ENCODE assay signal across 1 cellular context in the genomic region with DNA sequence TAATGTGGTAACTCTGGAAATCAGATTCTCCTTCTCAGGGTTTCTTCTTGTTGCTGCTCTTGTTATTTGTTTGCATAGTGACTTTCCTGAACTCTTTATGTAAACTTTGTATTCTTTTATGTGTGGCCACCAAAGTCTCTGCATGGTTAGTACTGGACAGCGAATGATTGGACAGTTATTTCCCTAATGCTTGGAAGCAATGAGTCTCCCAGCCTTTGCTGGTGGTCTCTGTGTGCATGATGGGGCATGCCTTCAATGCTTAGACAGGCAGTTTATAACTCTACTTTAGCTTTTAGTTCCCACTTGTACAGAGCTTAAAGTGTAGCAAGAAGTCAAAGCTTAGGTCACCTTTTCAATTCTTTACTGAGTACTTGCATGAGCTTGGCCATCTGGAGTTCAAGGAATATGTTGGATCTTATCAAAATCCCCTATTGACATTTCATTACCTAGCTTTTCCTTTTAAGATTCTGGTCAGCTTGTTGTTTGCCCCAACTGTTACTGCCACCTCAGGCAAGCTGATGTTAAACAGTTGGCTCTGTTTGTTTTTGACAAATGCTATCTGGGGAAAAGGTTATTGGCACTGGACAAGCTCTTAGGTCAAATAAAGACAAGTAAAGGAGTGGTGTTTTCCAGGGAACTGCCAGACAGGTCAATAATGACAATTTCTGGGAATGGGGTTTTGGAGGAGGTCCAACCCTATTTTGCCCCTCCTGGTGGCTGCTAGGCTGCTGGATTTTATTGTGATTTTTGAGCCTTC.
TF ChIP-seq lines count a peak whose summit lies in the region.

No MANE protein-coding gene starts in this region.

TF ChIP-seq in HepG2, 621 proteins besides CTCF, POLR2A, EP300 and RAD21 (continued from another document and continues in another):
- no peak for TF ChIP-seq ELF3 (CRISPR knock-in tag; IDR thresholded peaks at IDR 0.05)
- no peak for TF ChIP-seq ZNF260 (CRISPR knock-in tag; IDR thresholded peaks at IDR 0.05; ENCODE audit: borderline replicate concordance, low read depth)
- no peak for TF ChIP-seq ARID2 (CRISPR knock-in tag; IDR thresholded peaks at IDR 0.05; ENCODE audit: borderline replicate concordance)
- TF ChIP-seq, protein P1, sequence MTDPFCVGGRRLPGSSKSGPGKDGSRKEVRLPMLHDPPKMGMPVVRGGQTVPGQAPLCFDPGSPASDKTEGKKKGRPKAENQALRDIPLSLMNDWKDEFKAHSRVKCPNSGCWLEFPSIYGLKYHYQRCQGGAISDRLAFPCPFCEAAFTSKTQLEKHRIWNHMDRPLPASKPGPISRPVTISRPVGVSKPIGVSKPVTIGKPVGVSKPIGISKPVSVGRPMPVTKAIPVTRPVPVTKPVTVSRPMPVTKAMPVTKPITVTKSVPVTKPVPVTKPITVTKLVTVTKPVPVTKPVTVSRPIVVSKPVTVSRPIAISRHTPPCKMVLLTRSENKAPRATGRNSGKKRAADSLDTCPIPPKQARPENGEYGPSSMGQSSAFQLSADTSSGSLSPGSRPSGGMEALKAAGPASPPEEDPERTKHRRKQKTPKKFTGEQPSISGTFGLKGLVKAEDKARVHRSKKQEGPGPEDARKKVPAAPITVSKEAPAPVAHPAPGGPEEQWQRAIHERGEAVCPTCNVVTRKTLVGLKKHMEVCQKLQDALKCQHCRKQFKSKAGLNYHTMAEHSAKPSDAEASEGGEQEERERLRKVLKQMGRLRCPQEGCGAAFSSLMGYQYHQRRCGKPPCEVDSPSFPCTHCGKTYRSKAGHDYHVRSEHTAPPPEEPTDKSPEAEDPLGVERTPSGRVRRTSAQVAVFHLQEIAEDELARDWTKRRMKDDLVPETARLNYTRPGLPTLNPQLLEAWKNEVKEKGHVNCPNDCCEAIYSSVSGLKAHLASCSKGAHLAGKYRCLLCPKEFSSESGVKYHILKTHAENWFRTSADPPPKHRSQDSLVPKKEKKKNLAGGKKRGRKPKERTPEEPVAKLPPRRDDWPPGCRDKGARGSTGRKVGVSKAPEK (CRISPR knock-in tag; IDR thresholded peaks at IDR 0.05; ENCODE audit: borderline replicate concordance) = no peak
- no peak for TF ChIP-seq CENPX (CRISPR knock-in tag; IDR thresholded peaks at IDR 0.05)
- TF ChIP-seq, protein P2, sequence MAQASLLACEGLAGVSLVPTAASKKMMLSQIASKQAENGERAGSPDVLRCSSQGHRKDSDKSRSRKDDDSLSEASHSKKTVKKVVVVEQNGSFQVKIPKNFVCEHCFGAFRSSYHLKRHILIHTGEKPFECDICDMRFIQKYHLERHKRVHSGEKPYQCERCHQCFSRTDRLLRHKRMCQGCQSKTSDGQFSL (CRISPR knock-in tag; IDR thresholded peaks at IDR 0.05) = no peak
- TF ChIP-seq ZNF383 (CRISPR knock-in tag; IDR thresholded peaks at IDR 0.05; ENCODE audit: borderline replicate concordance) = no peak
- no peak for TF ChIP-seq ZFP82 (CRISPR knock-in tag; IDR thresholded peaks at IDR 0.05; ENCODE audit: borderline replicate concordance)
- TF ChIP-seq SOX13 (IDR thresholded peaks at IDR 0.05) = no peak
- TF ChIP-seq SOX13 (CRISPR knock-in tag; conservative IDR thresholded peaks at IDR 0.05 in 1 of 2, IDR thresholded peaks at IDR 0.05 in 1 of 2) = peak in 1 of 2 experiments; percentile 55; a peak in 2 of 4 replicates
- TF ChIP-seq, protein P3, sequence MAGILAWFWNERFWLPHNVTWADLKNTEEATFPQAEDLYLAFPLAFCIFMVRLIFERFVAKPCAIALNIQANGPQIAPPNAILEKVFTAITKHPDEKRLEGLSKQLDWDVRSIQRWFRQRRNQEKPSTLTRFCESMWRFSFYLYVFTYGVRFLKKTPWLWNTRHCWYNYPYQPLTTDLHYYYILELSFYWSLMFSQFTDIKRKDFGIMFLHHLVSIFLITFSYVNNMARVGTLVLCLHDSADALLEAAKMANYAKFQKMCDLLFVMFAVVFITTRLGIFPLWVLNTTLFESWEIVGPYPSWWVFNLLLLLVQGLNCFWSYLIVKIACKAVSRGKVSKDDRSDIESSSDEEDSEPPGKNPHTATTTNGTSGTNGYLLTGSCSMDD (CRISPR knock-in tag; IDR thresholded peaks at IDR 0.05) = no peak
- no peak for TF ChIP-seq ZC3H4 (CRISPR knock-in tag; IDR thresholded peaks at IDR 0.05; ENCODE audit: borderline replicate concordance)
- no peak for TF ChIP-seq GTF2F1 (IDR thresholded peaks at IDR 0.05; ENCODE audit: low read length)
- no peak for TF ChIP-seq REPIN1 (CRISPR knock-in tag; IDR thresholded peaks at IDR 0.05; ENCODE audit: borderline replicate concordance, low read depth)
- TF ChIP-seq MTA3 (CRISPR knock-in tag; IDR thresholded peaks at IDR 0.05) = no peak
- TF ChIP-seq YEATS4 (CRISPR knock-in tag; IDR thresholded peaks at IDR 0.05; ENCODE audit: borderline replicate concordance) = no peak
- no peak for TF ChIP-seq PAF1 (CRISPR knock-in tag; IDR thresholded peaks at IDR 0.05)
- no peak for TF ChIP-seq REL (CRISPR knock-in tag; conservative IDR thresholded peaks at IDR 0.05)
- no peak for TF ChIP-seq AKAP8 (CRISPR knock-in tag; IDR thresholded peaks at IDR 0.05)
- no peak for TF ChIP-seq WIZ (CRISPR knock-in tag; IDR thresholded peaks at IDR 0.05)
- no peak for TF ChIP-seq ZFP62 (CRISPR knock-in tag; IDR thresholded peaks at IDR 0.05)
- TF ChIP-seq ZNF549 (CRISPR knock-in tag; IDR thresholded peaks at IDR 0.05) = no peak
- TF ChIP-seq NR1H2 (CRISPR knock-in tag; IDR thresholded peaks at IDR 0.05; ENCODE audit: borderline replicate concordance, low read depth) = no peak
- TF ChIP-seq, protein P4, sequence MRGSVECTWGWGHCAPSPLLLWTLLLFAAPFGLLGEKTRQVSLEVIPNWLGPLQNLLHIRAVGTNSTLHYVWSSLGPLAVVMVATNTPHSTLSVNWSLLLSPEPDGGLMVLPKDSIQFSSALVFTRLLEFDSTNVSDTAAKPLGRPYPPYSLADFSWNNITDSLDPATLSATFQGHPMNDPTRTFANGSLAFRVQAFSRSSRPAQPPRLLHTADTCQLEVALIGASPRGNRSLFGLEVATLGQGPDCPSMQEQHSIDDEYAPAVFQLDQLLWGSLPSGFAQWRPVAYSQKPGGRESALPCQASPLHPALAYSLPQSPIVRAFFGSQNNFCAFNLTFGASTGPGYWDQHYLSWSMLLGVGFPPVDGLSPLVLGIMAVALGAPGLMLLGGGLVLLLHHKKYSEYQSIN (CRISPR knock-in tag; IDR thresholded peaks at IDR 0.05; ENCODE audit: borderline replicate concordance) = no peak
- TF ChIP-seq, protein P5, sequence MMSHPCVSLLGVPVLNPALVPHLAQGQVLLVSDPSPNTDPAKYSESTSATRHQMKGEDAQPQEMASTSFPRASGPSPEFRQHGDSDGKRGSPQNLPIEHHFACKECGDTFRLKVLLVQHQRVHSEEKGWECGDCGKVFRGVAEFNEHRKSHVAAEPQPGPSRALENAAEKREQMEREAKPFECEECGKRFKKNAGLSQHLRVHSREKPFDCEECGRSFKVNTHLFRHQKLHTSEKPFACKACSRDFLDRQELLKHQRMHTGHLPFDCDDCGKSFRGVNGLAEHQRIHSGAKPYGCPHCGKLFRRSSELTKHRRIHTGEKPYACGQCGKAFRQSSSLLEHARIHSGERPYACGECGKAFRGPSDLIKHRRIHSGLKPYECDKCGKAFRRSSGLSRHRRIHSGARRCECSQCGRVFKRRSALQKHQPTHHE (CRISPR knock-in tag; IDR thresholded peaks at IDR 0.05; ENCODE audit: borderline replicate concordance) = no peak
- TF ChIP-seq STAT5B (CRISPR knock-in tag; IDR thresholded peaks at IDR 0.05) = no peak
- TF ChIP-seq ZNF678 (CRISPR knock-in tag; IDR thresholded peaks at IDR 0.05) = no peak
- TF ChIP-seq ZNF12 (CRISPR knock-in tag; IDR thresholded peaks at IDR 0.05) = 0 out of 2 replicates have a peak, but pooled peaks have one; percentile 51
- no peak for TF ChIP-seq NCOA1 (CRISPR knock-in tag; IDR thresholded peaks at IDR 0.05)
- TF ChIP-seq ZNF432 (CRISPR knock-in tag; IDR thresholded peaks at IDR 0.05; ENCODE audit: borderline replicate concordance) = peak; percentile 96
- no peak for TF ChIP-seq ATF1 (CRISPR knock-in tag; IDR thresholded peaks at IDR 0.05)
- TF ChIP-seq HDAC2 (CRISPR knock-in tag; IDR thresholded peaks at IDR 0.05) = 0 out of 2 replicates have a peak, but pooled peaks have one; percentile 21
- TF ChIP-seq ZNF138 (CRISPR knock-in tag; IDR thresholded peaks at IDR 0.05; ENCODE audit: low read depth) = no peak
- TF ChIP-seq, protein P6, sequence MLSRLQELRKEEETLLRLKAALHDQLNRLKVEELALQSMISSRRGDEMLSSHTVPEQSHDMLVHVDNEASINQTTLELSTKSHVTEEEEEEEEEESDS (CRISPR knock-in tag; IDR thresholded peaks at IDR 0.05; ENCODE audit: borderline replicate concordance) = no peak
- no peak for TF ChIP-seq GPN1 (CRISPR knock-in tag; IDR thresholded peaks at IDR 0.05; ENCODE audit: borderline replicate concordance)
- peak; percentile 88 for TF ChIP-seq RARA (CRISPR knock-in tag; IDR thresholded peaks at IDR 0.05)
- TF ChIP-seq, protein P7, sequence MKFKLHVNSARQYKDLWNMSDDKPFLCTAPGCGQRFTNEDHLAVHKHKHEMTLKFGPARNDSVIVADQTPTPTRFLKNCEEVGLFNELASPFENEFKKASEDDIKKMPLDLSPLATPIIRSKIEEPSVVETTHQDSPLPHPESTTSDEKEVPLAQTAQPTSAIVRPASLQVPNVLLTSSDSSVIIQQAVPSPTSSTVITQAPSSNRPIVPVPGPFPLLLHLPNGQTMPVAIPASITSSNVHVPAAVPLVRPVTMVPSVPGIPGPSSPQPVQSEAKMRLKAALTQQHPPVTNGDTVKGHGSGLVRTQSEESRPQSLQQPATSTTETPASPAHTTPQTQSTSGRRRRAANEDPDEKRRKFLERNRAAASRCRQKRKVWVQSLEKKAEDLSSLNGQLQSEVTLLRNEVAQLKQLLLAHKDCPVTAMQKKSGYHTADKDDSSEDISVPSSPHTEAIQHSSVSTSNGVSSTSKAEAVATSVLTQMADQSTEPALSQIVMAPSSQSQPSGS (CRISPR knock-in tag; IDR thresholded peaks at IDR 0.05) = no peak
- no peak for TF ChIP-seq ZNF761 (CRISPR knock-in tag; conservative IDR thresholded peaks at IDR 0.05)
- TF ChIP-seq MBD4 (IDR thresholded peaks at IDR 0.05; ENCODE audit: borderline replicate concordance, low read length) = no peak
- no peak for TF ChIP-seq ZMAT3 (CRISPR knock-in tag; conservative IDR thresholded peaks at IDR 0.05)
- TF ChIP-seq, protein P8, sequence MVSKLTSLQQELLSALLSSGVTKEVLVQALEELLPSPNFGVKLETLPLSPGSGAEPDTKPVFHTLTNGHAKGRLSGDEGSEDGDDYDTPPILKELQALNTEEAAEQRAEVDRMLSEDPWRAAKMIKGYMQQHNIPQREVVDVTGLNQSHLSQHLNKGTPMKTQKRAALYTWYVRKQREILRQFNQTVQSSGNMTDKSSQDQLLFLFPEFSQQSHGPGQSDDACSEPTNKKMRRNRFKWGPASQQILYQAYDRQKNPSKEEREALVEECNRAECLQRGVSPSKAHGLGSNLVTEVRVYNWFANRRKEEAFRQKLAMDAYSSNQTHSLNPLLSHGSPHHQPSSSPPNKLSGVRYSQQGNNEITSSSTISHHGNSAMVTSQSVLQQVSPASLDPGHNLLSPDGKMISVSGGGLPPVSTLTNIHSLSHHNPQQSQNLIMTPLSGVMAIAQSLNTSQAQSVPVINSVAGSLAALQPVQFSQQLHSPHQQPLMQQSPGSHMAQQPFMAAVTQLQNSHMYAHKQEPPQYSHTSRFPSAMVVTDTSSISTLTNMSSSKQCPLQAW (CRISPR knock-in tag; IDR thresholded peaks at IDR 0.05) = no peak
- TF ChIP-seq ZNF564 (CRISPR knock-in tag; IDR thresholded peaks at IDR 0.05) = no peak
- TF ChIP-seq RXRA (CRISPR knock-in tag; IDR thresholded peaks at IDR 0.05) = peak; percentile 72; the same call in 1 of the 2 replicates
- 0 out of 2 replicates have a peak, but pooled peaks have one; percentile 49 for TF ChIP-seq ONECUT2 (CRISPR knock-in tag; IDR thresholded peaks at IDR 0.05)
- no peak for TF ChIP-seq SIN3B (IDR thresholded peaks at IDR 0.05; ENCODE audit: low read length)
- no peak for TF ChIP-seq HIVEP1 (CRISPR knock-in tag; IDR thresholded peaks at IDR 0.05)
- TF ChIP-seq NFATC3 (CRISPR knock-in tag; IDR thresholded peaks at IDR 0.05) = no peak
- TF ChIP-seq, protein P9, sequence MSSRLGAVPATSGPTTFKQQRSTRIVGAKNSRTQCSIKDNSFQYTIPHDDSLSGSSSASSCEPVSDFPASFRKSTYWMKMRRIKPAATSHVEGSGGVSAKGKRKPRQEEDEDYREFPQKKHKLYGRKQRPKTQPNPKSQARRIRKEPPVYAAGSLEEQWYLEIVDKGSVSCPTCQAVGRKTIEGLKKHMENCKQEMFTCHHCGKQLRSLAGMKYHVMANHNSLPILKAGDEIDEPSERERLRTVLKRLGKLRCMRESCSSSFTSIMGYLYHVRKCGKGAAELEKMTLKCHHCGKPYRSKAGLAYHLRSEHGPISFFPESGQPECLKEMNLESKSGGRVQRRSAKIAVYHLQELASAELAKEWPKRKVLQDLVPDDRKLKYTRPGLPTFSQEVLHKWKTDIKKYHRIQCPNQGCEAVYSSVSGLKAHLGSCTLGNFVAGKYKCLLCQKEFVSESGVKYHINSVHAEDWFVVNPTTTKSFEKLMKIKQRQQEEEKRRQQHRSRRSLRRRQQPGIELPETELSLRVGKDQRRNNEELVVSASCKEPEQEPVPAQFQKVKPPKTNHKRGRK (CRISPR knock-in tag; IDR thresholded peaks at IDR 0.05) = no peak
- TF ChIP-seq ZSCAN20 (CRISPR knock-in tag; IDR thresholded peaks at IDR 0.05; ENCODE audit: borderline replicate concordance) = no peak
- TF ChIP-seq, protein P10, sequence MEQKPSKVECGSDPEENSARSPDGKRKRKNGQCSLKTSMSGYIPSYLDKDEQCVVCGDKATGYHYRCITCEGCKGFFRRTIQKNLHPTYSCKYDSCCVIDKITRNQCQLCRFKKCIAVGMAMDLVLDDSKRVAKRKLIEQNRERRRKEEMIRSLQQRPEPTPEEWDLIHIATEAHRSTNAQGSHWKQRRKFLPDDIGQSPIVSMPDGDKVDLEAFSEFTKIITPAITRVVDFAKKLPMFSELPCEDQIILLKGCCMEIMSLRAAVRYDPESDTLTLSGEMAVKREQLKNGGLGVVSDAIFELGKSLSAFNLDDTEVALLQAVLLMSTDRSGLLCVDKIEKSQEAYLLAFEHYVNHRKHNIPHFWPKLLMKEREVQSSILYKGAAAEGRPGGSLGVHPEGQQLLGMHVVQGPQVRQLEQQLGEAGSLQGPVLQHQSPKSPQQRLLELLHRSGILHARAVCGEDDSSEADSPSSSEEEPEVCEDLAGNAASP (CRISPR knock-in tag; IDR thresholded peaks at IDR 0.05; ENCODE audit: borderline replicate concordance) = peak; percentile 16; the same call in 1 of the 2 replicates
- no peak for TF ChIP-seq MED8 (CRISPR knock-in tag; IDR thresholded peaks at IDR 0.05; ENCODE audit: insufficient replicate concordance)
- TF ChIP-seq NRL (CRISPR knock-in tag; IDR thresholded peaks at IDR 0.05; ENCODE audit: borderline replicate concordance) = no peak
- no peak for TF ChIP-seq SIX4 (CRISPR knock-in tag; IDR thresholded peaks at IDR 0.05)
- TF ChIP-seq, protein P11, sequence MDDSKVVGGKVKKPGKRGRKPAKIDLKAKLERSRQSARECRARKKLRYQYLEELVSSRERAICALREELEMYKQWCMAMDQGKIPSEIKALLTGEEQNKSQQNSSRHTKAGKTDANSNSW (CRISPR knock-in tag; IDR thresholded peaks at IDR 0.05; ENCODE audit: borderline replicate concordance) = no peak
- TF ChIP-seq ZNF567 (CRISPR knock-in tag; IDR thresholded peaks at IDR 0.05; ENCODE audit: borderline replicate concordance) = no peak
- TF ChIP-seq LCORL (IDR thresholded peaks at IDR 0.05) = no peak
- TF ChIP-seq LCORL (CRISPR knock-in tag; IDR thresholded peaks at IDR 0.05) = no peak
